Comparison of ENCODE assay signal across 19 cellular contexts in the genomic region with DNA sequence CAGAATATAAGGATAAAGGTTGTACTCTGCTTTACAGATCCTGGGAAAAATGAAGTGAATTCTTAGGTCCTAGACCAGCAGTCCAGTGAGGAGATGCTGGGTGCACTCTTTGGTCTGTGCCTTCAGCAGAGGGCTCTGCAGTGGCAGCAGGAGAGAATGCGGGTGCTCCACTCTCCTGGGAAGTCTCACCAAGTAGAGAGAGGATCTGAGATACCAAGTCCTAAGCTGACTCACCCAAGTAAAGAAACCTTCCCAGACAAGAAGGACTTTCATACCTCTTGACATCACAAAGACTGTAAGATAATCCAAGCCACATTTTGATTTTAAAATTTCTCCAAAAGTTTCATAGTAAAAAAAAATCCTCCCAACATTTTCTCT.
DNase-seq lines count a peak whose midpoint lies in the region; FAIRE-seq and TF ChIP-seq lines count a peak whose summit lies in the region.
"Had no signal": no experiment of that assay in that cellular context is flagged by ENCODE, and none has a peak within 500 bp of the region (broad histone marks: within the 10 kb centered on the region; RNA-seq: fewer than 3 reads in every experiment).

No MANE protein-coding gene starts in this region.

- H2BK15ac ChIP-seq in mesenchymal stem cell (ENCODE audit: low read depth, poor library complexity, severe bottlenecking), result no peak overlapping the region

- H3K36me3 Mint-ChIP-seq in astrocyte (ENCODE audit: low read depth, unreplicated experiment), result peaks cover 4% of the 10 kb centered on the region

- H4K91ac ChIP-seq in mesenchymal stem cell (ENCODE audit: low read length), result no peak overlapping the region

- H3K14ac ChIP-seq in mesenchymal stem cell (ENCODE audit: low read length in 2 of 2), result peak overlapping the region in 1 of 2 experiments; percentile 20

- H3K4me1 ChIP-seq in astrocyte (ENCODE audit: insufficient read depth, low read length) (peaks cover 16% of the 10 kb centered on the region), mesenchymal stem cell (ENCODE audit: control insufficient read depth, insufficient read depth, low read depth, low read length) (peaks cover 4% of the 10 kb centered on the region)
- H3K4me1 ChIP-seq: lower lobe of right lung had no signal

- H3K9ac ChIP-seq in astrocyte (ENCODE audit: low read length) (peak overlapping the region; percentile 17), mesenchymal stem cell (ENCODE audit: low read length) (no peak overlapping the region)
- H3K9ac ChIP-seq: BLaER1 had no signal

- H3K9me3 ChIP-seq in astrocyte (ENCODE audit: insufficient read depth, low read depth, low read length) (no peaks in the 10 kb centered on the region), mesenchymal stem cell (ENCODE audit: control insufficient read depth, low read length) (no peaks in the 10 kb centered on the region)
- H3K9me3 ChIP-seq: BLaER1, lower lobe of right lung had no signal

- H3K27ac Mint-ChIP-seq in astrocyte (ENCODE audit: unreplicated experiment), result peak overlapping the region; percentile 92
- H3K27ac Mint-ChIP-seq: activated naive CD4-positive, alpha-beta T cell treated with anti-CD3 and anti-CD28 coated beads for 36 hours; T-helper 1 cell treated with Interleukin-12 subunit alpha and Interleukin-12 subunit beta and Interleukin-4 antibody, amounts not matched to agents 30 μg/mL and 1 μg/mL, for 36 hours had no signal

- H2BK5ac ChIP-seq in mesenchymal stem cell (ENCODE audit: low read depth, low read length, poor library complexity, severe bottlenecking), result peak overlapping the region; percentile 84

- peak overlapping the region; percentile 50 for H3K27ac ChIP-seq in astrocyte (ENCODE audit: low read depth, low read length)
- H3K27ac ChIP-seq in mesenchymal stem cell (ENCODE audit: low read length, poor library complexity, severe bottlenecking), result peak overlapping the region; percentile 95
- H3K27ac ChIP-seq: BLaER1, cardiac muscle cell, lower lobe of right lung, RWPE1 had no signal

- no peak overlapping the region for H3K4me3 Mint-ChIP-seq in astrocyte (ENCODE audit: unreplicated experiment)
- H3K4me3 Mint-ChIP-seq: activated naive CD4-positive, alpha-beta T cell treated with anti-CD3 and anti-CD28 coated beads for 36 hours; T-helper 1 cell treated with Interleukin-12 subunit alpha and Interleukin-12 subunit beta and Interleukin-4 antibody, amounts not matched to agents 30 μg/mL and 1 μg/mL, for 36 hours had no signal

- no peaks in the 10 kb centered on the region for H4K20me1 ChIP-seq in astrocyte (ENCODE audit: insufficient read depth, low read length)
- H4K20me1 ChIP-seq: BLaER1 had no signal

- no peak overlapping the region for H3K23ac ChIP-seq in mesenchymal stem cell (ENCODE audit: low read length in 2 of 2)

- no peaks in the 10 kb centered on the region for H3K79me2 ChIP-seq in astrocyte (ENCODE audit: insufficient read depth, low read length)

- H3K79me1 ChIP-seq in mesenchymal stem cell (replicated peaks; ENCODE audit: low read length, poor library complexity, severe bottlenecking), result peaks cover under 1% of the 10 kb centered on the region

- H2BK120ac ChIP-seq in mesenchymal stem cell (ENCODE audit: low read depth, low read length), result no peak overlapping the region

- no peaks in the 10 kb centered on the region for H3K27me3 ChIP-seq in astrocyte (ENCODE audit: insufficient read depth, low read length)
- H3K27me3 ChIP-seq in mesenchymal stem cell (ENCODE audit: control insufficient read depth in 1 of 2, insufficient read depth in 1 of 2, low read length in 2 of 2), result no peaks in the 10 kb centered on the region
- H3K27me3 ChIP-seq: BLaER1, cardiac muscle cell had no signal

- peaks cover 28% of the 10 kb centered on the region for H3K4me1 Mint-ChIP-seq in astrocyte (ENCODE audit: low read depth, unreplicated experiment)

- H2AK5ac ChIP-seq in mesenchymal stem cell (ENCODE audit: low read length, severe bottlenecking), result peak overlapping the region; percentile 98

- no peaks in the 10 kb centered on the region for H3K27me3 Mint-ChIP-seq in astrocyte (ENCODE audit: low read depth, unreplicated experiment)

- no peak overlapping the region for H3K4me3 ChIP-seq in AG10803 (ENCODE audit: low read length)
- H3K4me3 ChIP-seq in astrocyte (ENCODE audit: insufficient read depth, low read depth, low read length), result no peak overlapping the region
- H3K4me3 ChIP-seq in mesenchymal stem cell (ENCODE audit: insufficient read depth in 1 of 2, low read depth in 1 of 2, low read length in 2 of 2), result no peak overlapping the region
- H3K4me3 ChIP-seq: BLaER1, cardiac muscle cell, lower lobe of right lung had no signal

- no peak overlapping the region for H3K4ac ChIP-seq in mesenchymal stem cell (ENCODE audit: low read depth in 1 of 2, low read length in 2 of 2)

- TF ChIP-seq CTCF in AG10803 (conservative IDR thresholded peaks at IDR 0.05; ENCODE audit: low read length) (peak; percentile 19; the same call in 1 of the 2 replicates), astrocyte (IDR thresholded peaks at IDR 0.05; ENCODE audit: insufficient read depth, low read depth, low read length) (no peak)

- no peak for FAIRE-seq in astrocyte (lab: Jason Lieb, UNC)

- no peaks in the 10 kb centered on the region for H3K9me3 Mint-ChIP-seq in astrocyte (ENCODE audit: unreplicated experiment)
- H3K9me3 Mint-ChIP-seq: T-helper 1 cell treated with Interleukin-12 subunit alpha and Interleukin-12 subunit beta and Interleukin-4 antibody, amounts not matched to agents 30 μg/mL and 1 μg/mL, for 36 hours had no signal

- no peak overlapping the region for H2AFZ ChIP-seq in astrocyte (ENCODE audit: low read depth, low read length)
- no peak overlapping the region for H2AFZ ChIP-seq in mesenchymal stem cell (ENCODE audit: low read depth, low read length)

- peak overlapping the region in 1 of 2 experiments; percentile 66 for H2BK12ac ChIP-seq in mesenchymal stem cell (ENCODE audit: low read length in 2 of 2)

- H3K18ac ChIP-seq in mesenchymal stem cell (ENCODE audit: low read depth in 1 of 2, low read length in 2 of 2), result peak overlapping the region; percentile 21 to 41

- DNase-seq in AG10803 (ENCODE audit: low read depth) (peak; percentile 66), HT1080 (ENCODE audit: low read depth) (peak; percentile 4), astrocyte (ENCODE audit: low read depth) (peak; percentile 45), mesenchymal stem cell (no peak), GDM1 (lab: John Stamatoyannopoulos, UW) (no peak), NCI-H2196 (lab: John Stamatoyannopoulos, UW; ENCODE audit: unreplicated experiment) (no peak), NCI-H1694 treated with DMSO at 0.1 percent for 48 hours (lab: John Stamatoyannopoulos, UW) (no peak), RPMI8226 (no peak)
- DNase-seq: activated CD8-positive, alpha-beta memory T cell treated with anti-CD3 and anti-CD28 coated beads, Interleukin-2, amount 50 U/mL, for 4 hours; activated naive CD4-positive, alpha-beta T cell treated with anti-CD3 and anti-CD28 coated beads for 36 hours; effector CD8-positive, alpha-beta T cell; lower lobe of right lung; NCI-H1048; NCI-H2171 treated with DMSO at 0.1 percent for 48 hours; retina had no signal

- H3K36me3 ChIP-seq in astrocyte (ENCODE audit: insufficient read depth, low read length), result peaks cover 16% of the 10 kb centered on the region
- H3K36me3 ChIP-seq in mesenchymal stem cell (ENCODE audit: control insufficient read depth in 1 of 2, insufficient read depth in 2 of 2, low read depth in 1 of 2, low read length in 2 of 2), result peaks cover 10 to 80% of the 10 kb centered on the region in 2 experiments

- H3K4me2 ChIP-seq in astrocyte (ENCODE audit: low read length), result peak overlapping the region; percentile 24
- H3K4me2 ChIP-seq in mesenchymal stem cell (ENCODE audit: low read length, poor library complexity, severe bottlenecking), result no peak overlapping the region
- H3K4me2 ChIP-seq: BLaER1 had no signal

- WGBS in mesenchymal stem cell, result 100% methylated on average over 1 of the region's 1 CpG

- no peak overlapping the region for H4K8ac ChIP-seq in mesenchymal stem cell (ENCODE audit: low read length)

Comparison
In these comparisons a context has a peak if more than half of its experiments do, and no peak if none do; other contexts are left out.
1. DNase-seq: peak in AG10803 (single experiment), HT1080 (single experiment) and astrocyte (single experiment); none in mesenchymal stem cell (single experiment), GDM1 (single experiment), NCI-H2196 (single experiment), NCI-H1694 treated with DMSO at 0.1 percent for 48 hours (single experiment) and RPMI8226 (single experiment).